In the genomic region with DNA sequence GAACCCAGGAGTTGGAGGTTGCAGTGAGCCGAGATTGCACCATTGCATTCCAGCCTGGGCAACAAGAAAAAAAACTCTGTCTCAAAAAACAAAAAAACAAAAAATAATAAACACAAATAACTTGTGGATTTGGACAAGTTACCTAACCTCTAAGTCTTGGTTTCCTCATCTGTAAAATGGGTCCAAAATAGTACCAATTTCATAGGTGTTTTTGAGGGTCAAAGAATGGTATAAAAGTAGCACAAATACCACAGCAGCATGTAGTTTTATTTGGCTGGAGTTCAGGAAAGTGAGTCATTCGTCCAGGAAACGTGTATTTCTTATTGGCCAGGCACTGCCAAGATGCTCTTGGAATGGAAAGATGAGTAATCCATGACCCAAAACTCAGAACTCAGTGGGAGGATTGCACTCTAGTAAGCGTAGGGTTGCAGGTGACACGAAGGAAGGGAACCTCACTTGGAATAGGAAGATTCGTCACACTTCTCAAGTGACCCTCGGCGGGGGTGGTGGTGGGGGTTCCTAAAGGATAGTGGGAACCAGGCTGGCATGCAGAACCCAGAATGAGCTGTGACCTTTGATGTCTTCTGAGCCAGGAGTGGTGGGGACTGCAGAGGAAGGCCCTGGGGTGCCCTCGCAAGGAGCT, we compare ENCODE assay signal across 9 cellular contexts. TPM values are rescaled to one million over a fixed set of nuclear protein-coding genes. Genes with fewer than 3 reads are reported as not detected.
A peak's percentile ranks its signal among the peaks of the same experiment; 100 is the strongest.
DNase-seq lines count a peak whose midpoint lies in the region; ATAC-seq and TF ChIP-seq lines count a peak whose summit lies in the region.
"Had no signal": no experiment of that assay in that cellular context is flagged by ENCODE, and none has a peak within 500 bp of the region (broad histone marks: within the 10 kb centered on the region; RNA-seq: fewer than 3 reads in every experiment).

No MANE protein-coding gene starts in this region.

- WGBS in IMR-90 (ENCODE audit: extremely low coverage in 2 of 2, insufficient read length in 1 of 2), 2 experiments: 100% methylated on average over 1 of the region's 9 CpGs; no CpG with 5 or more reads in 1 of the 2 experiments

- peak overlapping the region; percentile 73 for H2BK120ac ChIP-seq in IMR-90 (ENCODE audit: low read depth, low read length)

- H3K27me3 ChIP-seq in IMR-90 (ENCODE audit: control insufficient read depth, insufficient read depth, low read length): no peaks in the 10 kb centered on the region

- H4K5ac ChIP-seq in IMR-90 (ENCODE audit: low read depth, low read length): 0 out of 2 replicates have a peak overlapping the region, but pooled peaks have one; percentile 18

- H3K36me3 Mint-ChIP-seq in mesothelial cell of epicardium: peaks cover 17% of the 10 kb centered on the region

- dilution Hi-C loops in IMR-90 (cut with HindIII; ENCODE audit: low sequenced_read_pairs, unreplicated experiment): no loop called here

- peak; percentile 65 for ATAC-seq in IMR-90 (ENCODE audit: low read depth)
- no peak for ATAC-seq in HG03097 (IDR thresholded peaks at IDR 0.05; ENCODE audit: low FRiP score, unreplicated experiment)
- ATAC-seq in GM19328 (IDR thresholded peaks at IDR 0.05; ENCODE audit: unreplicated experiment): no peak
- ATAC-seq in GM21423 (IDR thresholded peaks at IDR 0.05; ENCODE audit: unreplicated experiment): no peak

- peak overlapping the region; percentile 95 for H2AK5ac ChIP-seq in IMR-90 (ENCODE audit: low read depth, low read length)

- no peaks in the 10 kb centered on the region for H3K36me3 ChIP-seq in IMR-90 (ENCODE audit: control insufficient read depth, insufficient read depth, low read length)

- intact Hi-C loops in IMR-90 (cut with micrococcal nuclease): no loop called here

- peaks cover 51% of the 10 kb centered on the region for H3K4me1 Mint-ChIP-seq in mesothelial cell of epicardium

- peak overlapping the region; percentile 91 for H2BK20ac ChIP-seq in IMR-90 (ENCODE audit: low read depth, low read length)

- in situ Hi-C loops in IMR-90 (cut with MboI; ENCODE audit: low sequenced_read_pairs): no loop called here

- TF ChIP-seq CTCF in AG09309 (IDR thresholded peaks at IDR 0.05; ENCODE audit: control insufficient read depth, insufficient read depth, low read depth, low read length, missing control alignments) (no peak), IMR-90 (conservative IDR thresholded peaks at IDR 0.05; ENCODE audit: low read depth, low read length) (no peak), mesothelial cell of epicardium (IDR thresholded peaks at IDR 0.05; ENCODE audit: unreplicated experiment) (no peak)

- no peaks in the 10 kb centered on the region for H3K9me3 ChIP-seq in IMR-90 (ENCODE audit: control insufficient read depth, insufficient read depth, low read length)

- H4K20me1 ChIP-seq in IMR-90 (ENCODE audit: insufficient read depth, low read length): no peaks in the 10 kb centered on the region

- no peaks in the 10 kb centered on the region for H3K9me3 Mint-ChIP-seq in mesothelial cell of epicardium
- H3K9me3 Mint-ChIP-seq: T-helper 1 cell treated with Interleukin-12 subunit alpha and Interleukin-12 subunit beta and Interleukin-4 antibody, amounts not matched to agents 30 μg/mL and 1 μg/mL, for 36 hours had no signal

- no peaks in the 10 kb centered on the region for H3K79me1 ChIP-seq in IMR-90 (ENCODE audit: low read depth in 1 of 2, low read length in 2 of 2)

- H3K23ac ChIP-seq in IMR-90 (ENCODE audit: low read depth, low read length): peak overlapping the region; percentile 28; the same call in 1 of the 2 replicates

- no peak overlapping the region for H3K4me2 ChIP-seq in IMR-90 (ENCODE audit: low read depth, low read length)

- H2AFZ ChIP-seq in IMR-90 (replicated peaks; ENCODE audit: low read length, poor library complexity): peak overlapping the region; percentile 73

- CTCF ChIA-PET in IMR-90 (lab: Yijun Ruan, JAX): interaction anchor here (1.0 kb wide), 1 partner anchor 9 kb away, joined by 3 read pairs; no protein-coding TSS in a partner anchor

- H3K18ac ChIP-seq in IMR-90 (ENCODE audit: low read depth, low read length): peak overlapping the region; percentile 77

- H3K4me3 ChIP-seq in AG09309 (ENCODE audit: control insufficient read depth, low read depth, low read length) (no peak overlapping the region), IMR-90 (ENCODE audit: insufficient read depth, low read depth, low read length) (no peak overlapping the region)

- peak overlapping the region; percentile 15; the same call in 1 of the 3 replicates for H2BK15ac ChIP-seq in IMR-90 (ENCODE audit: low read depth, low read length)

- H3K56ac ChIP-seq in IMR-90 (ENCODE audit: extremely low read depth, insufficient read depth, low read length): no peak overlapping the region

- BruUV-seq in IMR-90 (replicated peaks; lab: Mats Ljungman, UMichigan): no TSS peak

- peaks cover 12% of the 10 kb centered on the region for H3K9me1 ChIP-seq in IMR-90 (ENCODE audit: insufficient read depth, low read length)

- H3K27ac ChIP-seq in IMR-90 (ENCODE audit: insufficient read depth, low read length): peak overlapping the region; percentile 23; the same call in 1 of the 2 replicates

- H4K91ac ChIP-seq in IMR-90 (ENCODE audit: insufficient read depth, low read depth, low read length): peak overlapping the region; percentile 56; the same call in 1 of the 2 replicates

- H4K8ac ChIP-seq in IMR-90 (ENCODE audit: low read depth in 2 of 2, low read length in 2 of 2): peak overlapping the region in 1 of 2 experiments; percentile 65; a peak in 2 of 4 replicates

- H2BK5ac ChIP-seq in IMR-90 (ENCODE audit: low read depth, low read length, poor library complexity, severe bottlenecking): peak overlapping the region; percentile 53

- H3K14ac ChIP-seq in IMR-90 (replicated peaks; ENCODE audit: low read depth, low read length): peak overlapping the region; percentile 86

- no peak overlapping the region for H3K4me3 Mint-ChIP-seq in mesothelial cell of epicardium
- H3K4me3 Mint-ChIP-seq: T-helper 1 cell treated with Interleukin-12 subunit alpha and Interleukin-12 subunit beta and Interleukin-4 antibody, amounts not matched to agents 30 μg/mL and 1 μg/mL, for 36 hours had no signal

- H3K9ac ChIP-seq in IMR-90 (ENCODE audit: low read depth, low read length): no peak overlapping the region

- peak overlapping the region; percentile 59 for H2AK9ac ChIP-seq in IMR-90 (replicated peaks; ENCODE audit: low read depth, low read length, poor library complexity)

- no peak for TF ChIP-seq POLR2A in IMR-90 (IDR thresholded peaks at IDR 0.05; ENCODE audit: low read depth, low read length)

- DNase-seq in AG09309 (ENCODE audit: low read depth): peak; percentile 89
- DNase-seq in IMR-90: peak; percentile 98
- peak; percentile 93 for DNase-seq in astrocyte of the hippocampus (ENCODE audit: low read depth, low spot score)
- DNase-seq in mesothelial cell of epicardium (ENCODE audit: low spot score in 2 of 2, unreplicated experiment in 2 of 2): no peak
- no peak for DNase-seq in D341Med (ENCODE audit: low spot score)

- POLR2A ChIA-PET in IMR-90 (lab: Charles Lee; ENCODE audit: unreplicated experiment): no interaction called here

- peak overlapping the region; percentile 34 for H3K27ac Mint-ChIP-seq in mesothelial cell of epicardium
- H3K27ac Mint-ChIP-seq: T-helper 1 cell treated with Interleukin-12 subunit alpha and Interleukin-12 subunit beta and Interleukin-4 antibody, amounts not matched to agents 30 μg/mL and 1 μg/mL, for 36 hours had no signal

- no peak for TF ChIP-seq RAD21 in IMR-90 (IDR thresholded peaks at IDR 0.05; ENCODE audit: low read length)

- no peaks in the 10 kb centered on the region for H3K27me3 Mint-ChIP-seq in mesothelial cell of epicardium (ENCODE audit: low read depth)

- peak overlapping the region; percentile 83 for H3K4ac ChIP-seq in IMR-90 (ENCODE audit: low read depth, low read length)

- peaks cover 29% of the 10 kb centered on the region for H3K4me1 ChIP-seq in IMR-90 (ENCODE audit: control insufficient read depth, insufficient read depth, low read length)

TF ChIP-seq in IMR-90, 13 proteins besides CTCF, POLR2A, EP300 and RAD21:
- no peak for TF ChIP-seq MXI1 (IDR thresholded peaks at IDR 0.05; ENCODE audit: borderline replicate concordance, low read depth, low read length)
- TF ChIP-seq, protein P1, sequence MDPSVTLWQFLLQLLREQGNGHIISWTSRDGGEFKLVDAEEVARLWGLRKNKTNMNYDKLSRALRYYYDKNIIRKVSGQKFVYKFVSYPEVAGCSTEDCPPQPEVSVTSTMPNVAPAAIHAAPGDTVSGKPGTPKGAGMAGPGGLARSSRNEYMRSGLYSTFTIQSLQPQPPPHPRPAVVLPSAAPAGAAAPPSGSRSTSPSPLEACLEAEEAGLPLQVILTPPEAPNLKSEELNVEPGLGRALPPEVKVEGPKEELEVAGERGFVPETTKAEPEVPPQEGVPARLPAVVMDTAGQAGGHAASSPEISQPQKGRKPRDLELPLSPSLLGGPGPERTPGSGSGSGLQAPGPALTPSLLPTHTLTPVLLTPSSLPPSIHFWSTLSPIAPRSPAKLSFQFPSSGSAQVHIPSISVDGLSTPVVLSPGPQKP (IDR thresholded peaks at IDR 0.05; ENCODE audit: borderline replicate concordance, low read depth, low read length): no peak
- TF ChIP-seq BHLHE40 (IDR thresholded peaks at IDR 0.05; ENCODE audit: low read depth, low read length): peak; percentile 75
- peak; percentile 97 for TF ChIP-seq FOS (IDR thresholded peaks at IDR 0.05; ENCODE audit: low read depth, low read length)
- peak; percentile 53 for TF ChIP-seq RCOR1 (IDR thresholded peaks at IDR 0.05; ENCODE audit: insufficient replicate concordance, low read length)
- no peak for TF ChIP-seq MAZ (IDR thresholded peaks at IDR 0.05; ENCODE audit: borderline replicate concordance, low read depth, low read length)
- TF ChIP-seq CEBPB (IDR thresholded peaks at IDR 0.05; ENCODE audit: low read depth, low read length): peak; percentile 78
- TF ChIP-seq USF2 (IDR thresholded peaks at IDR 0.05; ENCODE audit: low read depth, low read length): no peak
- TF ChIP-seq SMC3 (IDR thresholded peaks at IDR 0.05; ENCODE audit: low read depth, low read length): no peak
- TF ChIP-seq RFX5 (IDR thresholded peaks at IDR 0.05; ENCODE audit: low read depth, low read length): no peak

RNA-seq across cellular contexts. Expression of gene GRHL1, which starts 24.4 kb away (rescaled TPM):
- total RNA-seq in IMR-90 (2012; rRNA removed): 0.18 and 0.56 TPM in 2 replicates
- polyA plus RNA-seq in IMR-90 (2012; rRNA removed): 0.21 and 0.26 TPM in 2 replicates
- 0.03 and 0.04 TPM in 2 replicates for polyA plus RNA-seq in IMR-90 (2012; cell fraction: cytosol; rRNA removed)
- polyA plus RNA-seq in IMR-90 (2012; cell fraction: nucleus; rRNA removed; ENCODE audit: low replicate concordance): 0.29 and 1.5 TPM in 2 replicates
- 8.2 to 10.4 TPM (median 9.7 TPM) in 3 replicates for total RNA-seq in mesothelial cell of epicardium

Comparison
In these comparisons a context has a peak if more than half of its experiments do, and no peak if none do; other contexts are left out.
1. DNase-seq: peak in AG09309 (single experiment), IMR-90 (single experiment) and astrocyte of the hippocampus (single experiment); none in mesothelial cell of epicardium (0 of 2) and D341Med (single experiment).